In genomic region chr10:13219685-13220670, GRCh38 we compare ENCODE assay signal across 9 cellular contexts. TPM values are rescaled to one million over a fixed set of nuclear protein-coding genes. Genes with fewer than 3 reads are reported as not detected.
DNase-seq lines count a peak whose midpoint lies in the region; ATAC-seq and TF ChIP-seq lines count a peak whose summit lies in the region.
"Had no signal": no experiment of that assay in that cellular context is flagged by ENCODE, and none has a peak within 500 bp of the region (broad histone marks: within the 10 kb centered on the region; RNA-seq: fewer than 3 reads in every experiment).

No MANE protein-coding gene starts in this region.

- intact Hi-C loops in Calu3 (cut with micrococcal nuclease; ENCODE audit: unreplicated experiment) (loop anchor here (5.0 kb wide), 1 partner anchor 82 kb away; the partner anchor contains the start of gene PHYH), HCT116 (cut with micrococcal nuclease) (loop anchor here (5.0 kb wide), 1 partner anchor 82 kb away; the partner anchor contains the start of gene PHYH)

- H3K4me2 ChIP-seq in HCT116 (ENCODE audit: low read length), result peak overlapping the region; percentile 63

- no peaks in the 10 kb centered on the region for H3K36me3 ChIP-seq in HCT116 (ENCODE audit: control insufficient read depth in 1 of 2, insufficient read depth in 2 of 2, low read length in 2 of 2)
- H3K36me3 ChIP-seq: cardiac muscle cell had no signal

- no peak overlapping the region for H3K4me3 Mint-ChIP-seq in Calu3 (ENCODE audit: low read depth, unreplicated experiment)

- peak overlapping the region; percentile 14 to 15; a peak in 2 of 4 replicates for H3K4me3 ChIP-seq in HCT116 (replicated peaks in 1 of 2; ENCODE audit: low read depth in 1 of 2, low read length in 2 of 2)
- H3K4me3 ChIP-seq: cardiac muscle cell had no signal

- peak; percentile 95 for ATAC-seq in HCT116

- peaks cover 5% of the 10 kb centered on the region for H3K36me3 Mint-ChIP-seq in Calu3 (ENCODE audit: insufficient read depth, unreplicated experiment)

- no peaks in the 10 kb centered on the region for H3K27me3 ChIP-seq in HCT116 (ENCODE audit: insufficient read depth, low read length)
- H3K27me3 ChIP-seq: cardiac muscle cell had no signal

- H3K9ac ChIP-seq in HCT116 (ENCODE audit: low read length), result no peak overlapping the region

- BruUV-seq in Calu3 (replicated peaks; lab: Mats Ljungman, UMichigan) (no TSS peak), HCT116 (replicated peaks; lab: Mats Ljungman, UMichigan) (no TSS peak)

- H3K27me3 Mint-ChIP-seq in Calu3 (ENCODE audit: unreplicated experiment), result no peaks in the 10 kb centered on the region

- RAD21 ChIA-PET in HCT116 (lab: Charles Lee; ENCODE audit: low non-redundant PET in 1 of 2, low total read pairs in 2 of 2, uncharacterized antibody in 2 of 2, unreplicated experiment in 2 of 2), result interaction anchor here in 1 of 2 experiments (0.7 kb wide), 1 partner anchor 12 kb away, joined by 3 read pairs; no protein-coding TSS in a partner anchor

- peak overlapping the region; percentile 55 for H2AFZ ChIP-seq in HCT116 (ENCODE audit: low read depth, low read length, poor library complexity, severe bottlenecking)

- H3K27ac Mint-ChIP-seq in Calu3 (ENCODE audit: unreplicated experiment), result no peak overlapping the region

- no peaks in the 10 kb centered on the region for H4K20me1 ChIP-seq in HCT116 (ENCODE audit: insufficient read depth)

- H3K9me3 Mint-ChIP-seq in Calu3 (ENCODE audit: low read depth, unreplicated experiment), result no peaks in the 10 kb centered on the region

- no peaks in the 10 kb centered on the region for H3K9me2 ChIP-seq in HCT116 (ENCODE audit: insufficient read depth)

- CTCF ChIA-PET in Calu3 (lab: Charles Lee) (interaction anchor here (0.7 to 1.3 kb wide), 3 partner anchors 31 to 83 kb away, joined by 3 to 6 read pairs (median 3); no protein-coding TSS in a partner anchor), HCT116 (lab: Charles Lee) (interaction anchor here (1.0 to 1.5 kb wide), 3 partner anchors 9 to 83 kb away, joined by 3 to 6 read pairs (median 3); no protein-coding TSS in a partner anchor)

- H3K79me2 ChIP-seq in HCT116 (ENCODE audit: insufficient read depth, low read length), result no peaks in the 10 kb centered on the region

- no peak for TF ChIP-seq POLR2A in HCT116 (IDR thresholded peaks at IDR 0.05; ENCODE audit: borderline replicate concordance, extremely low read depth, insufficient read depth, insufficient read length)

- H3K27ac ChIP-seq in HCT116 (ENCODE audit: low read depth, low read length), result no peak overlapping the region
- H3K27ac ChIP-seq: cardiac muscle cell had no signal

- peak; percentile 49 for TF ChIP-seq RAD21 in HCT116 (IDR thresholded peaks at IDR 0.05; ENCODE audit: low read depth)

- H3K4me1 Mint-ChIP-seq in Calu3 (ENCODE audit: low read depth, unreplicated experiment), result no peaks in the 10 kb centered on the region

- peaks cover 4 to 11% of the 10 kb centered on the region in 2 experiments; a peak in 3 of 4 replicates for H3K4me1 ChIP-seq in HCT116 (ENCODE audit: control insufficient read depth in 1 of 2, insufficient read depth in 2 of 2, low read length in 2 of 2)

- no peaks in the 10 kb centered on the region for H3K9me3 ChIP-seq in HCT116 (ENCODE audit: control insufficient read depth in 1 of 2, insufficient read depth in 1 of 2, low read depth in 1 of 2, low read length in 2 of 2)

- TF ChIP-seq CTCF in Calu3 (IDR thresholded peaks at IDR 0.05; ENCODE audit: unreplicated experiment) (peak; percentile 42), HCT116 (IDR thresholded peaks at IDR 0.05 in 2 of 3, conservative IDR thresholded peaks at IDR 0.05 in 1 of 3; ENCODE audit: borderline replicate concordance in 1 of 3, insufficient read depth in 1 of 3, low read depth in 2 of 3, low read length in 2 of 3) (peak; percentile 48 to 59 (median 55); a peak in 5 of 6 replicates)

- POLR2A ChIA-PET in HCT116 (lab: Charles Lee), result interaction anchor here (1.3 kb wide), 1 partner anchor 82 kb away, joined by 3 read pairs; no protein-coding TSS in a partner anchor

- peak; percentile 63 for DNase-seq in Calu3
- peak; percentile 49 for DNase-seq in HCT116 (ENCODE audit: low read depth, low spot score)
- DNase-seq in SHP77 treated with DMSO at 0.1 percent for 48 hours (lab: John Stamatoyannopoulos, UW), result peak; percentile 37
- DNase-seq in left kidney (ENCODE audit: low read depth, low spot score), result peak; percentile 68
- no peak for DNase-seq in GM03348 (ENCODE audit: low spot score)
- DNase-seq in NCI-H345 treated with DMSO at 0.1 percent for 48 hours (lab: John Stamatoyannopoulos, UW; ENCODE audit: unreplicated experiment), result no peak
- no peak for DNase-seq in NCI-H524 (lab: John Stamatoyannopoulos, UW)
- no peak for DNase-seq in NCI-H510A (lab: John Stamatoyannopoulos, UW)

TF ChIP-seq in HCT116, 20 proteins besides CTCF, POLR2A, EP300 and RAD21:
- TF ChIP-seq MAX (IDR thresholded peaks at IDR 0.05) (peak; percentile 53), EZH2 (IDR thresholded peaks at IDR 0.05) (no peak), ZBTB33 (IDR thresholded peaks at IDR 0.05; ENCODE audit: extremely low read depth, insufficient replicate concordance, low read length) (no peak), POLR2AphosphoS5 (IDR thresholded peaks at IDR 0.05; ENCODE audit: low read depth, low read length) (0 out of 2 replicates have a peak, but pooled peaks have one; percentile 16), ELF1 (IDR thresholded peaks at IDR 0.05; ENCODE audit: borderline replicate concordance, low read depth) (no peak)
- TF ChIP-seq, protein P1, sequence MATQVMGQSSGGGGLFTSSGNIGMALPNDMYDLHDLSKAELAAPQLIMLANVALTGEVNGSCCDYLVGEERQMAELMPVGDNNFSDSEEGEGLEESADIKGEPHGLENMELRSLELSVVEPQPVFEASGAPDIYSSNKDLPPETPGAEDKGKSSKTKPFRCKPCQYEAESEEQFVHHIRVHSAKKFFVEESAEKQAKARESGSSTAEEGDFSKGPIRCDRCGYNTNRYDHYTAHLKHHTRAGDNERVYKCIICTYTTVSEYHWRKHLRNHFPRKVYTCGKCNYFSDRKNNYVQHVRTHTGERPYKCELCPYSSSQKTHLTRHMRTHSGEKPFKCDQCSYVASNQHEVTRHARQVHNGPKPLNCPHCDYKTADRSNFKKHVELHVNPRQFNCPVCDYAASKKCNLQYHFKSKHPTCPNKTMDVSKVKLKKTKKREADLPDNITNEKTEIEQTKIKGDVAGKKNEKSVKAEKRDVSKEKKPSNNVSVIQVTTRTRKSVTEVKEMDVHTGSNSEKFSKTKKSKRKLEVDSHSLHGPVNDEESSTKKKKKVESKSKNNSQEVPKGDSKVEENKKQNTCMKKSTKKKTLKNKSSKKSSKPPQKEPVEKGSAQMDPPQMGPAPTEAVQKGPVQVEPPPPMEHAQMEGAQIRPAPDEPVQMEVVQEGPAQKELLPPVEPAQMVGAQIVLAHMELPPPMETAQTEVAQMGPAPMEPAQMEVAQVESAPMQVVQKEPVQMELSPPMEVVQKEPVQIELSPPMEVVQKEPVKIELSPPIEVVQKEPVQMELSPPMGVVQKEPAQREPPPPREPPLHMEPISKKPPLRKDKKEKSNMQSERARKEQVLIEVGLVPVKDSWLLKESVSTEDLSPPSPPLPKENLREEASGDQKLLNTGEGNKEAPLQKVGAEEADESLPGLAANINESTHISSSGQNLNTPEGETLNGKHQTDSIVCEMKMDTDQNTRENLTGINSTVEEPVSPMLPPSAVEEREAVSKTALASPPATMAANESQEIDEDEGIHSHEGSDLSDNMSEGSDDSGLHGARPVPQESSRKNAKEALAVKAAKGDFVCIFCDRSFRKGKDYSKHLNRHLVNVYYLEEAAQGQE (IDR thresholded peaks at IDR 0.05; ENCODE audit: low read depth), result no peak

RNA-seq across cellular contexts. Expression of gene UCMA, which starts 14.2 kb away (rescaled TPM):
- total RNA-seq in Calu3 (2022) (not detected in 2 replicates), HCT116 (2021; ENCODE audit: unreplicated experiment) (not detected)
- not detected in 2 replicates for polyA plus RNA-seq in HCT116 (2012)
- total RNA-seq: cardiac muscle cell had no signal
- polyA plus RNA-seq: cardiac muscle cell had no signal

RNA-seq across cellular contexts. Expression of gene MCM10, which starts 58.6 kb away (rescaled TPM):
- 42.0 and 49.3 TPM in 2 replicates for total RNA-seq in Calu3 (2022)
- total RNA-seq in HCT116 (2021; ENCODE audit: unreplicated experiment), result 43.1 TPM
- polyA plus RNA-seq in HCT116 (2012), result 7.5 and 8.8 TPM in 2 replicates

Comparison
In these comparisons a context has a peak if more than half of its experiments do, and no peak if none do; other contexts are left out.
1. DNase-seq: peak in Calu3 (single experiment), HCT116 (single experiment), SHP77 treated with DMSO at 0.1 percent for 48 hours (single experiment) and left kidney (single experiment); none in GM03348 (single experiment), NCI-H345 treated with DMSO at 0.1 percent for 48 hours (single experiment), NCI-H524 (0 of 2) and NCI-H510A (single experiment).